12 cellular contexts compared by ENCODE assay signal in genomic region chr19:45780146-45780447, GRCh38. TPM values are rescaled to one million over a fixed set of nuclear protein-coding genes. Genes with fewer than 3 reads are reported as not detected.
DNase-seq lines count a peak whose midpoint lies in the region; ATAC-seq and TF ChIP-seq lines count a peak whose summit lies in the region.
"Had no signal": no experiment of that assay in that cellular context is flagged by ENCODE, and none has a peak within 500 bp of the region (broad histone marks: within the 10 kb centered on the region; RNA-seq: fewer than 3 reads in every experiment).

No MANE protein-coding gene starts in this region.

- H3K9me3 Mint-ChIP-seq in stimulated activated effector memory CD8-positive, alpha-beta T cell treated with anti-CD3 and anti-CD28 coated beads, Interleukin-12 subunit alpha, Interleukin-12 subunit beta, amount 100 ng/mL, for 72 hours: no peaks in the 10 kb centered on the region
- H3K9me3 Mint-ChIP-seq: activated naive CD4-positive, alpha-beta T cell treated with anti-CD3 and anti-CD28 coated beads, Interleukin-2, amount 50 U/mL, for 24 hours; natural killer cell had no signal

- BruUV-seq in HCT116 (replicated peaks; lab: Mats Ljungman, UMichigan) (no TSS peak), Panc1 (replicated peaks; lab: Mats Ljungman, UMichigan) (no TSS peak)

- no peak for TF ChIP-seq RAD21 in HCT116 (IDR thresholded peaks at IDR 0.05; ENCODE audit: low read depth)

- H3K79me2 ChIP-seq in HCT116 (ENCODE audit: insufficient read depth, low read length): no peaks in the 10 kb centered on the region

- H3K4me3 ChIP-seq in HCT116 (replicated peaks in 1 of 2; ENCODE audit: low read depth in 1 of 2, low read length in 2 of 2): 0 out of 4 replicates have a peak overlapping the region, but pooled peaks of 1 of the 2 experiments have one; percentile 26
- peak overlapping the region; percentile 52 to 62; a peak in 3 of 4 replicates for H3K4me3 ChIP-seq in Panc1 (ENCODE audit: low read depth in 2 of 2, low read length in 2 of 2)
- H3K4me3 ChIP-seq in iPS-15b (ENCODE audit: low read depth, low read length): peak overlapping the region; percentile 71
- H3K4me3 ChIP-seq in testis: no peak overlapping the region
- H3K4me3 ChIP-seq in MG63: no peak overlapping the region

- H3K36me3 ChIP-seq in HCT116 (ENCODE audit: control insufficient read depth in 1 of 2, insufficient read depth in 2 of 2, low read length in 2 of 2) (peaks cover 0 to 10% of the 10 kb centered on the region in 2 experiments; a peak in 3 of 4 replicates), Panc1 (ENCODE audit: control insufficient read depth, insufficient read depth, low read length) (no peaks in the 10 kb centered on the region), iPS-15b (ENCODE audit: control insufficient read depth, insufficient read depth, low read length) (peaks cover 14% of the 10 kb centered on the region), testis (ENCODE audit: low read depth, missing control alignments) (no peaks in the 10 kb centered on the region), MG63 (peaks cover 62% of the 10 kb centered on the region)

- H3K9me2 ChIP-seq in HCT116 (ENCODE audit: insufficient read depth): no peaks in the 10 kb centered on the region

- H2AFZ ChIP-seq in HCT116 (ENCODE audit: low read depth, low read length, poor library complexity, severe bottlenecking): no peak overlapping the region

- ATAC-seq in HCT116 (no peak), Panc1 (no peak)
- no peak for ATAC-seq in stimulated activated effector memory CD8-positive, alpha-beta T cell treated with anti-CD3 and anti-CD28 coated beads, Interleukin-12 subunit alpha, Interleukin-12 subunit beta, amount 100 ng/mL, for 72 hours

- peak overlapping the region; percentile 79 for H3K4me3 Mint-ChIP-seq in stimulated activated effector memory CD8-positive, alpha-beta T cell treated with anti-CD3 and anti-CD28 coated beads, Interleukin-12 subunit alpha, Interleukin-12 subunit beta, amount 100 ng/mL, for 72 hours

- WGBS in testis, 2 donors: 48 to 63% methylated on average over 4 of the region's 4 CpGs

- CTCF ChIA-PET in HCT116 (lab: Charles Lee): interaction anchor here (2.2 to 3.5 kb wide), 2 partner anchors 10 to 11 kb away, joined by 36 to 71 read pairs; partner anchors contain the start of gene SIX5
- CTCF ChIA-PET in Panc1 (lab: Charles Lee): no interaction called here

- TF ChIP-seq POLR2A in HCT116 (IDR thresholded peaks at IDR 0.05; ENCODE audit: borderline replicate concordance, extremely low read depth, insufficient read depth, insufficient read length): no peak
- no peak for TF ChIP-seq POLR2A in testis (IDR thresholded peaks at IDR 0.05)

- H3K9ac ChIP-seq in HCT116 (ENCODE audit: low read length) (peak overlapping the region; percentile 52), iPS-15b (ENCODE audit: low read depth, low read length) (no peak overlapping the region)

- DNase-seq in HCT116 (ENCODE audit: low read depth, low spot score): no peak
- no peak for DNase-seq in Panc1 (ENCODE audit: low read depth, low spot score)
- DNase-seq in stimulated activated effector memory CD8-positive, alpha-beta T cell treated with anti-CD3 and anti-CD28 coated beads, Interleukin-12 subunit alpha, Interleukin-12 subunit beta, amount 100 ng/mL, for 72 hours (ENCODE audit: low spot score in 2 of 2): no peak
- no peak for DNase-seq in stimulated activated CD4-positive, alpha-beta T cell treated with anti-CD3 and anti-CD28 coated beads, Interleukin-12 subunit alpha, Interleukin-12 subunit beta, amount 100 ng/mL, for 4 hours
- DNase-seq in testis: no peak
- DNase-seq in MG63: no peak
- DNase-seq: NCI-H2171 had no signal

- RAD21 ChIA-PET in HCT116 (lab: Charles Lee; ENCODE audit: low non-redundant PET in 1 of 2, low total read pairs in 2 of 2, uncharacterized antibody in 2 of 2, unreplicated experiment in 2 of 2): no interaction called here

- H3K9me3 ChIP-seq in HCT116 (ENCODE audit: control insufficient read depth in 1 of 2, insufficient read depth in 1 of 2, low read depth in 1 of 2, low read length in 2 of 2) (no peaks in the 10 kb centered on the region), Panc1 (ENCODE audit: control insufficient read depth, insufficient read depth, low read depth, low read length) (no peaks in the 10 kb centered on the region), iPS-15b (ENCODE audit: control insufficient read depth, insufficient read depth, low read length) (no peaks in the 10 kb centered on the region), testis (no peaks in the 10 kb centered on the region), MG63 (no peaks in the 10 kb centered on the region)

- TF ChIP-seq CTCF in HCT116 (IDR thresholded peaks at IDR 0.05 in 2 of 3, conservative IDR thresholded peaks at IDR 0.05 in 1 of 3; ENCODE audit: borderline replicate concordance in 1 of 3, insufficient read depth in 1 of 3, low read depth in 2 of 3, low read length in 2 of 3): no peak
- no peak for TF ChIP-seq CTCF in Panc1 (IDR thresholded peaks at IDR 0.05)
- no peak for TF ChIP-seq CTCF in testis (IDR thresholded peaks at IDR 0.05)

- H4K20me1 ChIP-seq in HCT116 (ENCODE audit: insufficient read depth): no peaks in the 10 kb centered on the region

- in situ Hi-C loops in Panc1 (cut with HindIII; ENCODE audit: low pct_unique_long_range_greater_than_20kb, low sequenced_read_pairs): no loop called here

- H3K27me3 ChIP-seq in HCT116 (ENCODE audit: insufficient read depth, low read length): no peaks in the 10 kb centered on the region
- H3K27me3 ChIP-seq in Panc1 (ENCODE audit: control insufficient read depth, insufficient read depth, low read length): no peaks in the 10 kb centered on the region
- peaks cover 9% of the 10 kb centered on the region for H3K27me3 ChIP-seq in iPS-15b (ENCODE audit: control insufficient read depth, insufficient read depth, low read length)
- no peaks in the 10 kb centered on the region for H3K27me3 ChIP-seq in testis
- H3K27me3 ChIP-seq in MG63: no peaks in the 10 kb centered on the region

- POLR2A ChIA-PET in HCT116 (lab: Charles Lee) (interaction anchor here (0.7 to 5.1 kb wide), 2 partner anchors 11 to 35 kb away, joined by 3 to 50 read pairs; partner anchors contain the start of gene SIX5), Panc1 (lab: Charles Lee) (no interaction called here)

- H3K4me1 Mint-ChIP-seq in stimulated activated effector memory CD8-positive, alpha-beta T cell treated with anti-CD3 and anti-CD28 coated beads, Interleukin-12 subunit alpha, Interleukin-12 subunit beta, amount 100 ng/mL, for 72 hours: peaks cover 26% of the 10 kb centered on the region

- H3K36me3 Mint-ChIP-seq in stimulated activated effector memory CD8-positive, alpha-beta T cell treated with anti-CD3 and anti-CD28 coated beads, Interleukin-12 subunit alpha, Interleukin-12 subunit beta, amount 100 ng/mL, for 72 hours: peaks cover 21% of the 10 kb centered on the region
- H3K36me3 Mint-ChIP-seq: natural killer cell had no signal

- H3K4me2 ChIP-seq in HCT116 (ENCODE audit: low read length): peak overlapping the region; percentile 84

- peaks cover 45 to 60% of the 10 kb centered on the region in 2 experiments for H3K4me1 ChIP-seq in HCT116 (ENCODE audit: control insufficient read depth in 1 of 2, insufficient read depth in 2 of 2, low read length in 2 of 2)
- peaks cover 25% of the 10 kb centered on the region for H3K4me1 ChIP-seq in Panc1 (ENCODE audit: control insufficient read depth, insufficient read depth, low read length)
- H3K4me1 ChIP-seq in iPS-15b (ENCODE audit: control insufficient read depth, insufficient read depth, low read length): peaks cover 8% of the 10 kb centered on the region
- H3K4me1 ChIP-seq in testis: peaks cover 29% of the 10 kb centered on the region

- peak overlapping the region; percentile 91 for H3K27ac ChIP-seq in HCT116 (ENCODE audit: low read depth, low read length)
- H3K27ac ChIP-seq in Panc1 (ENCODE audit: low read length): peak overlapping the region; percentile 67
- peak overlapping the region in 1 of 2 donors; percentile 89 for H3K27ac ChIP-seq in testis

- intact Hi-C loops in HCT116 (cut with micrococcal nuclease) (no loop called here), Panc1 (cut with micrococcal nuclease; ENCODE audit: unreplicated experiment) (no loop called here), testis (cut with DNase I; ENCODE audit: low total_unique reads) (no loop called here)

- no peak overlapping the region for H3K27ac Mint-ChIP-seq in stimulated activated effector memory CD8-positive, alpha-beta T cell treated with anti-CD3 and anti-CD28 coated beads, Interleukin-12 subunit alpha, Interleukin-12 subunit beta, amount 100 ng/mL, for 72 hours
- H3K27ac Mint-ChIP-seq: activated naive CD4-positive, alpha-beta T cell treated with anti-CD3 and anti-CD28 coated beads, Interleukin-2, amount 50 U/mL, for 24 hours had no signal

RNA-seq across cellular contexts. Expression of gene DMPK, which starts 2.2 kb away (rescaled TPM):
- total RNA-seq in HCT116 (2021; ENCODE audit: unreplicated experiment): 52.5 TPM
- 38.1 and 47.9 TPM in 2 replicates for polyA plus RNA-seq in HCT116 (2012)
- 119 TPM for total RNA-seq in Panc1 (2021; ENCODE audit: unreplicated experiment)
- polyA plus RNA-seq in Panc1 (2012; ENCODE audit: insufficient read length): 151 TPM
- total RNA-seq in testis: 10 to 100 TPM; 66.2 to 68.8 TPM
- polyA plus RNA-seq in testis (ENCODE audit: insufficient read depth, low read depth, low replicate concordance): 42.6 TPM
- total RNA-seq in MG63 (2014; rRNA removed; shearing (Covaris generic); ENCODE audit: low replicate concordance): 3.9 and 7.0 TPM in 2 replicates

RNA-seq across cellular contexts. Expression of gene SIX5, which starts 11.0 kb away (rescaled TPM):
- 18.3 TPM for total RNA-seq in HCT116 (2021; ENCODE audit: unreplicated experiment)
- 9.5 and 11.1 TPM in 2 replicates for polyA plus RNA-seq in HCT116 (2012)
- 38.7 TPM for total RNA-seq in Panc1 (2021; ENCODE audit: unreplicated experiment)
- 55.2 TPM for polyA plus RNA-seq in Panc1 (2012; ENCODE audit: insufficient read length)
- total RNA-seq in testis: 10 to 100 TPM; 16.1 to 19.4 TPM
- polyA plus RNA-seq in testis (ENCODE audit: insufficient read depth, low read depth, low replicate concordance): 12.9 TPM
- 11.4 and 18.6 TPM in 2 replicates for total RNA-seq in MG63 (2014; rRNA removed; shearing (Covaris generic); ENCODE audit: low replicate concordance)

RNA-seq across cellular contexts. Expression of gene DMWD, which starts 12.5 kb away (rescaled TPM):
- total RNA-seq in HCT116 (2021; ENCODE audit: unreplicated experiment) (56.8 TPM), Panc1 (2021; ENCODE audit: unreplicated experiment) (64.6 TPM), testis (100 to 1,000 TPM; 111 to 124 TPM)
- 28.1 and 28.5 TPM in 2 replicates for polyA plus RNA-seq in HCT116 (2012)
- polyA plus RNA-seq in Panc1 (2012; ENCODE audit: insufficient read length): 40.8 TPM
- 59.0 TPM for polyA plus RNA-seq in testis (ENCODE audit: insufficient read depth, low read depth, low replicate concordance)
- 30.4 and 48.0 TPM in 2 replicates for total RNA-seq in MG63 (2014; rRNA removed; shearing (Covaris generic); ENCODE audit: low replicate concordance)

RNA-seq across cellular contexts. Expression of gene RSPH6A, which starts 35.0 kb away (rescaled TPM):
- total RNA-seq in HCT116 (2021; ENCODE audit: unreplicated experiment) (0.57 TPM), Panc1 (2021; ENCODE audit: unreplicated experiment) (not detected), testis (10 to 100 TPM; 17.0 to 20.9 TPM)
- polyA plus RNA-seq in HCT116 (2012): not detected in 2 replicates
- not detected for polyA plus RNA-seq in Panc1 (2012; ENCODE audit: insufficient read length)
- polyA plus RNA-seq in testis (ENCODE audit: insufficient read depth, low read depth, low replicate concordance): 88.3 TPM
- not detected in 2 replicates for total RNA-seq in MG63 (2014; rRNA removed; shearing (Covaris generic); ENCODE audit: low replicate concordance)
- total RNA-seq: temporal lobe had no signal

RNA-seq across cellular contexts. Expression of gene MEIOSIN, which starts 46.9 kb away (rescaled TPM):
- total RNA-seq in HCT116 (2021; ENCODE audit: unreplicated experiment): 2.1 TPM
- 0.86 and 1.2 TPM in 2 replicates for polyA plus RNA-seq in HCT116 (2012)
- total RNA-seq in Panc1 (2021; ENCODE audit: unreplicated experiment): not detected
- not detected for polyA plus RNA-seq in Panc1 (2012; ENCODE audit: insufficient read length)
- 10 to 100 TPM in 1 of 2 donors, 1 to 10 TPM in 1; 9.2 to 13.8 TPM for total RNA-seq in testis
- polyA plus RNA-seq in testis (ENCODE audit: insufficient read depth, low read depth, low replicate concordance): 10.4 TPM
- total RNA-seq in MG63 (2014; rRNA removed; shearing (Covaris generic); ENCODE audit: low replicate concordance): 0.99 TPM in 1 of 2 replicates, not detected in the other
- total RNA-seq: Daoy, natural killer cell, temporal lobe had no signal

Comparison
In these comparisons a context has a peak if more than half of its experiments do, and no peak if none do; other contexts are left out.
1. H3K4me3 ChIP-seq: peak in Panc1 (2 of 2) and iPS-15b (single experiment); none in testis (0 of 2) and MG63 (single experiment).